9 cellular contexts compared by ENCODE assay signal in the genomic region with DNA sequence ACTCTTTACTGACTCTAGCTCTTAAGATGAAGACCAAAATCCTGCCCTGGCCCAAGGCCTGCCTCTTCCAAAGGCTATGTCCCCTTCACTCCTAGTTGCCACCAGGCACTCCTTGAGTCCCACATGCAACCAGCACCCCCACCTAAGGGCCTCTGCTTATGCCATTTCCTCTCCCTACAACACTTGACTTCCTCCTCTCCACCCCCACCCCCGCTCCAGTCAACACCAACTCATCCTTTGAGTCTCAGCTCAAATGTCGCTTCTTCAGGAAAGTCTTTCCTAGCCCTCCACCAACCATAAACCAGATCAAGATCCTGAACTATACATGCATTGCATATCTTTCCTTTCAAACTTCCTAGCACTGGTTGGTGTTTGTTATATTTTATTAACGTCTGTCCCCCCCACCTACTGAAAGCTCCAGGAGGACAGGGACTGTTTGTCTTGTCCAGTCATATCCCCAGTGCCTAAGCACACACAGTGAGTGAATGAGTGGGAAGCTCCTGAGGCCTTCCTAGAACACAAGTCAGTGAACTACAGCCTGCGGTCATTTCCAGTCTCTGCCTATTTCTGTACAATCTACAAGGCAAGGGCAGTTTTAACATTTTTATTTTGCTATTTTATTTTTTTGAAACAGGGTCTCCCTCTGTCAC. TPM values are rescaled to one million over a fixed set of nuclear protein-coding genes. Genes with fewer than 3 reads are reported as not detected.
DNase-seq lines count a peak whose midpoint lies in the region; ATAC-seq and TF ChIP-seq lines count a peak whose summit lies in the region.
"Had no signal": no experiment of that assay in that cellular context is flagged by ENCODE, and none has a peak within 500 bp of the region (broad histone marks: within the 10 kb centered on the region; RNA-seq: fewer than 3 reads in every experiment).

No MANE protein-coding gene starts in this region.

- DNase-seq in COLO668 (lab: John Stamatoyannopoulos, UW; ENCODE audit: unreplicated experiment), result peak; percentile 6
- peak; percentile 29 to 63 for DNase-seq in NOMO-1 (lab: John Stamatoyannopoulos, UW; ENCODE audit: unreplicated experiment in 2 of 2)
- no peak for DNase-seq in glomerular visceral epithelial cell (ENCODE audit: extremely low spot score)
- DNase-seq in T-helper 9 cell, result no peak
- no peak for DNase-seq in NCI-H146 treated with DMSO at 0.1 percent for 48 hours (lab: John Stamatoyannopoulos, UW; ENCODE audit: unreplicated experiment)

- TF ChIP-seq CTCF in neutrophil (IDR thresholded peaks at IDR 0.05), result no peak

- no peaks in the 10 kb centered on the region for H3K9me3 ChIP-seq in neutrophil

- no peaks in the 10 kb centered on the region for H3K36me3 ChIP-seq in neutrophil

- peaks cover 92 to 99% of the 10 kb centered on the region in 2 experiments for H3K4me1 ChIP-seq in neutrophil (ENCODE audit: control insufficient read depth in 1 of 2, insufficient read depth in 1 of 2, low read depth in 1 of 2, low read length in 1 of 2)

- H3K27ac ChIP-seq in adipose tissue (ENCODE audit: low read depth, low read length) (peak overlapping the region; percentile 32), neutrophil (peak overlapping the region; percentile 85)

- peak overlapping the region; percentile 28 to 35 for H3K4me3 ChIP-seq in neutrophil (ENCODE audit: low read depth in 1 of 2, low read length in 1 of 2)

- H3K27me3 ChIP-seq in neutrophil, result no peaks in the 10 kb centered on the region

- no peak for ATAC-seq in GM21825 (IDR thresholded peaks at IDR 0.05; ENCODE audit: unreplicated experiment)

- WGBS in adipose tissue, 3 donors, result 43 to 81% (median 47%) methylated on average over 4 of the region's 4 CpGs

RNA-seq across cellular contexts. Expression of a gene that starts 7.3 kb away (rescaled TPM):
- 10 to 100 TPM; 19.0 to 47.3 (median 24.4) TPM for polyA plus RNA-seq in adipose tissue

RNA-seq across cellular contexts. Expression of a gene that starts 22.2 kb away (rescaled TPM):
- polyA plus RNA-seq in adipose tissue, result under 1 TPM in 1 of 3 donors, not detected in 2; 0.02 TPM
- polyA plus RNA-seq: IgD-negative memory B cell had no signal

Comparison
In these comparisons a context has a peak if more than half of its experiments do, and no peak if none do; other contexts are left out.
1. DNase-seq: peak in COLO668 (single experiment) and NOMO-1 (2 of 2); none in glomerular visceral epithelial cell (single experiment), T-helper 9 cell (single experiment) and NCI-H146 treated with DMSO at 0.1 percent for 48 hours (single experiment).